ENCODE assay signal across 1 cellular context in genomic region chr17:41523787-41524186, GRCh38.
TF ChIP-seq lines count a peak whose summit lies in the region.

No MANE protein-coding gene starts in this region.

TF ChIP-seq in IMR-90, 13 proteins besides CTCF, POLR2A, EP300 and RAD21 (continued from another document):
- no peak for TF ChIP-seq CEBPB (IDR thresholded peaks at IDR 0.05; ENCODE audit: low read depth, low read length)
- no peak for TF ChIP-seq USF2 (IDR thresholded peaks at IDR 0.05; ENCODE audit: low read depth, low read length)
- TF ChIP-seq FOS (IDR thresholded peaks at IDR 0.05; ENCODE audit: low read depth, low read length) = no peak
- TF ChIP-seq RCOR1 (IDR thresholded peaks at IDR 0.05; ENCODE audit: insufficient replicate concordance, low read length) = no peak
- no peak for TF ChIP-seq CHD1 (IDR thresholded peaks at IDR 0.05; ENCODE audit: low read depth, low read length)
- TF ChIP-seq BHLHE40 (IDR thresholded peaks at IDR 0.05; ENCODE audit: low read depth, low read length) = no peak
- no peak for TF ChIP-seq SMC3 (IDR thresholded peaks at IDR 0.05; ENCODE audit: low read depth, low read length)
- TF ChIP-seq MAFK (IDR thresholded peaks at IDR 0.05; ENCODE audit: low read depth, low read length) = no peak
- no peak for TF ChIP-seq ELK1 (IDR thresholded peaks at IDR 0.05; ENCODE audit: borderline replicate concordance, low read depth, low read length)
- no peak for TF ChIP-seq MXI1 (IDR thresholded peaks at IDR 0.05; ENCODE audit: borderline replicate concordance, low read depth, low read length)
- TF ChIP-seq RFX5 (IDR thresholded peaks at IDR 0.05; ENCODE audit: low read depth, low read length) = no peak
- no peak for TF ChIP-seq NFE2L2 (IDR thresholded peaks at IDR 0.05; ENCODE audit: low read depth, low read length)
